16 cellular contexts compared by ENCODE assay signal in the genomic region with DNA sequence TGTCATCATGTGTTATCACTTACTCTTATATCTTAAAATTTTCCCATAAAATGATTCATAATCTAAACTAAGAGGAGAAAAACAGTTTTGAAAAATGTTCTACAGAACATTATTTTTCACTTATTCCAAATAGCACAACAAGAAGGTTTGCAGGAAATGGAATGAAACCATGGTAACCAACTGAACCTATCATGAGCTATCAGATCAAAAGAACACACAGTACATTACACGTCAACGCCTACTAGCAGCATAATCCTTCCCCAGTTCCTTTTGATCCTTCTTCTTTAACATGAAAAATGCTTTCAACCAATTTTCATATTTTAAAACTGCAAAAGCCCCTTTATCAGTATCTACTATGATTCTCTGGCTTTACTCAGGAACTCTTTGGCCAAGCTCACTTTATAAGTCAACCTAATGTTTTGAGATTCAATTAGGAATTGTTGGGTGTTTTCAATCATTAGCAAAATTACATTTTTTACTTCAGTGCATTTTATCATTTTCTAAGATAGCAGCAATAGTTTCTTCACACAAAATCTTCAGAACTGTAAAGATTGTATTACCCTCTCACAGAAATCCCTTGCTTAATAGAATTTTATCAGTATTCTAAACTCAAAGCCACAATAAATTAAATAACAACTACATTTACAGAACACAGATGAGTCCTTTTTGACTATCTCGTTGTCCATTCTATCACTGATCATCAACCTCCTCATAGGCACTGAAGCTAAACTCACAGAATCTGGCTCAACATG.
DNase-seq lines count a peak whose midpoint lies in the region; ATAC-seq and TF ChIP-seq lines count a peak whose summit lies in the region.
"Had no signal": no experiment of that assay in that cellular context is flagged by ENCODE, and none has a peak within 500 bp of the region (broad histone marks: within the 10 kb centered on the region; RNA-seq: fewer than 3 reads in every experiment).

No MANE protein-coding gene starts in this region.

- H3K27me3 Mint-ChIP-seq in CD4-positive, alpha-beta memory T cell = no peaks in the 10 kb centered on the region
- no peaks in the 10 kb centered on the region for H3K27me3 Mint-ChIP-seq in naive thymus-derived CD8-positive, alpha-beta T cell
- H3K27me3 Mint-ChIP-seq: memory B cell had no signal

- peak overlapping the region in 6 of 8 donors; percentile 25 to 50 (median 40) for H3K4me3 Mint-ChIP-seq in CD4-positive, alpha-beta memory T cell
- H3K4me3 Mint-ChIP-seq in naive thymus-derived CD8-positive, alpha-beta T cell = peak overlapping the region in 8 of 10 donors; percentile 1 to 62 (median 28)
- H3K4me3 Mint-ChIP-seq: endodermal cell; memory B cell; T-helper 2 cell treated with Interferon-gamma antibody and Interleukin-4, amounts not matched to agents 5 μg/mL and 100 μg/mL, for 36 hours had no signal

- CTCF ChIA-PET in CD4-positive, alpha-beta memory T cell (lab: Charles Lee; ENCODE audit: partially characterized antibody) = no interaction called here

- H3K27me3 ChIP-seq in CD4-positive, alpha-beta memory T cell (ENCODE audit: insufficient read depth, low read length) = no peaks in the 10 kb centered on the region
- H3K27me3 ChIP-seq: pancreas had no signal

- peak in 4 of 5 donors; percentile 52 to 63 (median 59) for DNase-seq in CD4-positive, alpha-beta memory T cell
- DNase-seq in NCI-H82 treated with DMSO at 0.1 percent for 48 hours (lab: John Stamatoyannopoulos, UW; ENCODE audit: unreplicated experiment) (peak; percentile 25), mucosa of descending colon (no peak), 8988T (no peak), NAMALWA (ENCODE audit: low spot score) (no peak)
- peak; percentile 64 for DNase-seq in central memory CD4-positive, alpha-beta T cell
- DNase-seq in naive thymus-derived CD8-positive, alpha-beta T cell = peak in 5 of 10 donors; percentile 2 to 71 (median 41)
- DNase-seq in activated CD8-positive, alpha-beta memory T cell treated with anti-CD3 and anti-CD28 coated beads, Interleukin-2, amount 50 U/mL, for 48 hours = no peak
- DNase-seq: amniotic stem cell, endodermal cell, NCI-H2171, pancreas had no signal

- no peaks in the 10 kb centered on the region for H3K9me3 ChIP-seq in CD4-positive, alpha-beta memory T cell (ENCODE audit: control insufficient read depth in 1 of 2, low read length in 2 of 2)
- H3K9me3 ChIP-seq in mucosa of descending colon = no peaks in the 10 kb centered on the region
- H3K9me3 ChIP-seq: pancreas had no signal

- intact Hi-C loops in CD4-positive, alpha-beta memory T cell (cut with micrococcal nuclease) = no loop called here
- intact Hi-C loops in mucosa of descending colon (cut with DNase I, micrococcal nuclease) = no loop called here

- TF ChIP-seq CTCF in mucosa of descending colon (IDR thresholded peaks at IDR 0.05) = no peak

- H3K4me3 ChIP-seq in CD4-positive, alpha-beta memory T cell (ENCODE audit: low read length in 2 of 2) = no peak overlapping the region
- no peak overlapping the region for H3K4me3 ChIP-seq in mucosa of descending colon
- H3K4me3 ChIP-seq: pancreas had no signal

- POLR2A ChIA-PET in CD4-positive, alpha-beta memory T cell (lab: Charles Lee; ENCODE audit: partially characterized antibody) = interaction anchor here (0.6 kb wide), 1 partner anchor 116 kb away, joined by 3 read pairs; no protein-coding TSS in a partner anchor
- POLR2A ChIA-PET in naive thymus-derived CD8-positive, alpha-beta T cell (lab: Charles Lee) = no interaction called here

- no peaks in the 10 kb centered on the region for H3K36me3 ChIP-seq in CD4-positive, alpha-beta memory T cell (ENCODE audit: insufficient read depth, low read length)
- H3K36me3 ChIP-seq in mucosa of descending colon (ENCODE audit: low read depth) = no peaks in the 10 kb centered on the region
- H3K36me3 ChIP-seq: pancreas had no signal

- H3K36me3 Mint-ChIP-seq in CD4-positive, alpha-beta memory T cell = no peaks in the 10 kb centered on the region
- no peaks in the 10 kb centered on the region for H3K36me3 Mint-ChIP-seq in naive thymus-derived CD8-positive, alpha-beta T cell
- H3K36me3 Mint-ChIP-seq: memory B cell had no signal

- H3K9me3 Mint-ChIP-seq in CD4-positive, alpha-beta memory T cell = no peaks in the 10 kb centered on the region
- H3K9me3 Mint-ChIP-seq in naive thymus-derived CD8-positive, alpha-beta T cell = no peaks in the 10 kb centered on the region
- H3K9me3 Mint-ChIP-seq: endodermal cell; memory B cell; T-helper 2 cell treated with Interferon-gamma antibody and Interleukin-4, amounts not matched to agents 5 μg/mL and 100 μg/mL, for 36 hours had no signal

- peaks cover 19 to 23% (median 20%) of the 10 kb centered on the region in 4 donors for H3K4me1 Mint-ChIP-seq in CD4-positive, alpha-beta memory T cell
- peaks cover 10 to 25% (median 20%) of the 10 kb centered on the region in 4 donors for H3K4me1 Mint-ChIP-seq in naive thymus-derived CD8-positive, alpha-beta T cell
- H3K4me1 Mint-ChIP-seq: endodermal cell, memory B cell had no signal

- no peak overlapping the region for H3K27ac ChIP-seq in CD4-positive, alpha-beta memory T cell (ENCODE audit: low read depth, low read length)
- H3K27ac ChIP-seq: C4-2B, HL-60, pancreas had no signal

- peak; percentile 92 to 95 for ATAC-seq in naive thymus-derived CD8-positive, alpha-beta T cell
- no peak for ATAC-seq in mucosa of descending colon

- peaks cover 25% of the 10 kb centered on the region for H3K4me1 ChIP-seq in CD4-positive, alpha-beta memory T cell (ENCODE audit: insufficient read depth, low read length)
- no peaks in the 10 kb centered on the region for H3K4me1 ChIP-seq in mucosa of descending colon (ENCODE audit: low read depth)
- H3K4me1 ChIP-seq: pancreas had no signal

- peak overlapping the region in 6 of 7 donors; percentile 63 to 92 (median 75) for H3K27ac Mint-ChIP-seq in CD4-positive, alpha-beta memory T cell
- peak overlapping the region; percentile 46 to 94 (median 66) for H3K27ac Mint-ChIP-seq in naive thymus-derived CD8-positive, alpha-beta T cell
- H3K27ac Mint-ChIP-seq: endodermal cell; memory B cell; T-helper 2 cell treated with Interferon-gamma antibody and Interleukin-4, amounts not matched to agents 5 μg/mL and 100 μg/mL, for 36 hours had no signal

Comparison
In these comparisons a context has a peak if more than half of its experiments do, and no peak if none do; other contexts are left out.
1. DNase-seq: peak in CD4-positive, alpha-beta memory T cell (4 of 5), NCI-H82 treated with DMSO at 0.1 percent for 48 hours (single experiment) and central memory CD4-positive, alpha-beta T cell (single experiment); none in mucosa of descending colon (0 of 3), 8988T (single experiment), activated CD8-positive, alpha-beta memory T cell treated with anti-CD3 and anti-CD28 coated beads, Interleukin-2, amount 50 U/mL, for 48 hours (single experiment) and NAMALWA (single experiment).